ENCODE assay signal across 26 cellular contexts in the genomic region with DNA sequence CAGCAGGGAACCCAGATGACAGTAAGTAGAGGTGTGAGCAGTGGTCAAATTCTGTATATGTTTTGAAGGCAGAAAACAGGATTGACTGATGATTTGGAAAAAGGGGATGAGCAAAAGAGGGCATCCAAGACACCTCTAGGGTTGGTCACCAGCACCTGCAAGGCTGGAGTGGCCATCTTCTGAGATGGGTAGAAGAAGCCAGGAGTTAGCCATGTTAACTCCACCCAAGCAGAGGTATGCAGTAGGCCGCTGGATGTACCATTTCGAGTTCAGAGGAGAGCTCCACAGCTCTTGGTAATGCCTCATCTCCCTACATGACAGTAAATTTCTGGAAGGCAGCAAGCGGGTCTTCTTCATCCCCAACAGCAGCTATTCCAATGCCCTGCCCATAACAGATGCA. TPM values are rescaled to one million over a fixed set of nuclear protein-coding genes. Genes with fewer than 3 reads are reported as not detected.
DNase-seq lines count a peak whose midpoint lies in the region; ATAC-seq and TF ChIP-seq lines count a peak whose summit lies in the region.
"Had no signal": no experiment of that assay in that cellular context is flagged by ENCODE, and none has a peak within 500 bp of the region (broad histone marks: within the 10 kb centered on the region; RNA-seq: fewer than 3 reads in every experiment).

No MANE protein-coding gene starts in this region.

- no peak for ATAC-seq in central memory CD8-positive, alpha-beta T cell (replicated peaks; ENCODE audit: extremely low read depth, poor library complexity, severe bottlenecking)
- ATAC-seq in stimulated activated effector memory CD8-positive, alpha-beta T cell treated with anti-CD3 and anti-CD28 coated beads, Interleukin-12 subunit alpha, Interleukin-12 subunit beta, amount 100 ng/mL, for 72 hours = no peak
- no peak for ATAC-seq in HG03095 (IDR thresholded peaks at IDR 0.05; ENCODE audit: unreplicated experiment)
- ATAC-seq in HG03432 (IDR thresholded peaks at IDR 0.05; ENCODE audit: unreplicated experiment) = no peak
- ATAC-seq: CD8-positive, alpha-beta T cell; HCT116; K562; Panc1 had no signal

- no peak for TF ChIP-seq CTCF in DOHH2 (IDR thresholded peaks at IDR 0.05; ENCODE audit: low read depth, low read length, poor library complexity, severe bottlenecking)
- no peak for TF ChIP-seq CTCF in Loucy (conservative IDR thresholded peaks at IDR 0.05; ENCODE audit: low read length)
- TF ChIP-seq CTCF in adrenal gland (IDR thresholded peaks at IDR 0.05) = no peak

- peaks cover 23% of the 10 kb centered on the region for H3K36me3 Mint-ChIP-seq in central memory CD8-positive, alpha-beta T cell (ENCODE audit: insufficient read depth)
- H3K36me3 Mint-ChIP-seq in stimulated activated effector memory CD8-positive, alpha-beta T cell treated with anti-CD3 and anti-CD28 coated beads, Interleukin-12 subunit alpha, Interleukin-12 subunit beta, amount 100 ng/mL, for 72 hours = peaks cover 91% of the 10 kb centered on the region

- no peaks in the 10 kb centered on the region for H3K9me3 ChIP-seq in DOHH2 (ENCODE audit: control insufficient read depth, insufficient read depth, low read length)
- no peaks in the 10 kb centered on the region for H3K9me3 ChIP-seq in Loucy (ENCODE audit: insufficient read depth, low read depth, low read length)
- H3K9me3 ChIP-seq in adrenal gland (replicated peaks in 1 of 3) = no peaks in the 10 kb centered on the region
- H3K9me3 ChIP-seq: MG63 had no signal

- peaks cover 83% of the 10 kb centered on the region for H3K4me1 Mint-ChIP-seq in central memory CD8-positive, alpha-beta T cell
- peaks cover 89% of the 10 kb centered on the region for H3K4me1 Mint-ChIP-seq in stimulated activated effector memory CD8-positive, alpha-beta T cell treated with anti-CD3 and anti-CD28 coated beads, Interleukin-12 subunit alpha, Interleukin-12 subunit beta, amount 100 ng/mL, for 72 hours

- H3K79me2 ChIP-seq in DOHH2 (ENCODE audit: control insufficient read depth, low read length) (peaks cover 100% of the 10 kb centered on the region), Loucy (ENCODE audit: insufficient read depth, low read length) (peaks cover 100% of the 10 kb centered on the region)

- intact Hi-C loops in adrenal gland (cut with DNase I) = no loop called here

- H3K36me3 ChIP-seq in DOHH2 (ENCODE audit: control insufficient read depth, low read length) (peaks cover 99% of the 10 kb centered on the region), Loucy (ENCODE audit: insufficient read depth, low read length) (peaks cover 10% of the 10 kb centered on the region; the same call in 1 of the 2 replicates), adrenal gland (replicated peaks in 1 of 2) (no peaks in the 10 kb centered on the region)

- H4K20me1 ChIP-seq in DOHH2 (ENCODE audit: control insufficient read depth, insufficient read depth, low read depth, low read length) = peaks cover 55% of the 10 kb centered on the region
- H4K20me1 ChIP-seq in Loucy (ENCODE audit: insufficient read depth, low read length, poor library complexity, severe bottlenecking) = peaks cover 68% of the 10 kb centered on the region

- H3K4me1 ChIP-seq in DOHH2 (ENCODE audit: control insufficient read depth, low read length) (peaks cover 95% of the 10 kb centered on the region), Loucy (ENCODE audit: insufficient read depth, low read length, poor library complexity, severe bottlenecking) (peaks cover 90% of the 10 kb centered on the region), adrenal gland (replicated peaks in 1 of 2) (peaks cover 0 to 13% of the 10 kb centered on the region in 2 donors)

- no peaks in the 10 kb centered on the region for H3K27me3 ChIP-seq in DOHH2 (ENCODE audit: control insufficient read depth, low read length)
- no peaks in the 10 kb centered on the region for H3K27me3 ChIP-seq in Loucy (ENCODE audit: insufficient read depth, low read length, poor library complexity, severe bottlenecking)
- no peaks in the 10 kb centered on the region for H3K27me3 ChIP-seq in adrenal gland
- H3K27me3 ChIP-seq: MG63 had no signal

- TF ChIP-seq POLR2A in adrenal gland (IDR thresholded peaks at IDR 0.05) = no peak

- H3F3A ChIP-seq in DOHH2 (ENCODE audit: control insufficient read depth, insufficient read depth) (peaks cover 26% of the 10 kb centered on the region), Loucy (ENCODE audit: low read depth) (0 out of 2 replicates have a peak, but pooled peaks cover under 1% of the 10 kb centered on the region)

- H3K4me3 ChIP-seq in DOHH2 (ENCODE audit: low read length) = peak overlapping the region; percentile 95
- no peak overlapping the region for H3K4me3 ChIP-seq in Loucy (ENCODE audit: low read length, poor library complexity, severe bottlenecking)
- no peak overlapping the region for H3K4me3 ChIP-seq in adrenal gland
- H3K4me3 ChIP-seq: K562, MG63 had no signal

- H3K9me2 ChIP-seq in DOHH2 (replicated peaks; ENCODE audit: control insufficient read depth, low read length) (no peaks in the 10 kb centered on the region), Loucy (replicated peaks; ENCODE audit: low read depth, low read length) (no peaks in the 10 kb centered on the region)

- H3K9ac ChIP-seq in Loucy (ENCODE audit: low read depth, low read length, poor library complexity, severe bottlenecking) = no peak overlapping the region

- no peaks in the 10 kb centered on the region for H3K27me3 Mint-ChIP-seq in central memory CD8-positive, alpha-beta T cell

- peak overlapping the region; percentile 58 for H3K27ac Mint-ChIP-seq in central memory CD8-positive, alpha-beta T cell (ENCODE audit: low read depth)
- peak overlapping the region; percentile 50 for H3K27ac Mint-ChIP-seq in stimulated activated effector memory CD8-positive, alpha-beta T cell treated with anti-CD3 and anti-CD28 coated beads, Interleukin-12 subunit alpha, Interleukin-12 subunit beta, amount 100 ng/mL, for 72 hours
- H3K27ac Mint-ChIP-seq: CD8-positive, alpha-beta T cell had no signal

- WGBS in adrenal gland, 4 donors = 61 to 98% (median 75%) methylated on average over 3 of the region's 3 CpGs

- no peaks in the 10 kb centered on the region for H3K9me3 Mint-ChIP-seq in central memory CD8-positive, alpha-beta T cell
- H3K9me3 Mint-ChIP-seq in stimulated activated effector memory CD8-positive, alpha-beta T cell treated with anti-CD3 and anti-CD28 coated beads, Interleukin-12 subunit alpha, Interleukin-12 subunit beta, amount 100 ng/mL, for 72 hours = no peaks in the 10 kb centered on the region
- H3K9me3 Mint-ChIP-seq: CD8-positive, alpha-beta T cell had no signal

- H3K4me2 ChIP-seq in DOHH2 (ENCODE audit: low read length) (peak overlapping the region; percentile 82), Loucy (ENCODE audit: low read depth, low read length, poor library complexity, severe bottlenecking) (peak overlapping the region; percentile 98)

- no peak overlapping the region for H3K4me3 Mint-ChIP-seq in central memory CD8-positive, alpha-beta T cell
- no peak overlapping the region for H3K4me3 Mint-ChIP-seq in stimulated activated effector memory CD8-positive, alpha-beta T cell treated with anti-CD3 and anti-CD28 coated beads, Interleukin-12 subunit alpha, Interleukin-12 subunit beta, amount 100 ng/mL, for 72 hours
- H3K4me3 Mint-ChIP-seq: CD8-positive, alpha-beta T cell had no signal

- H3K27ac ChIP-seq in DOHH2 (ENCODE audit: low read depth, low read length) (peak overlapping the region; percentile 95), adrenal gland (no peak overlapping the region)

- no peak overlapping the region for H2AFZ ChIP-seq in Loucy (ENCODE audit: low read length)

- DNase-seq in central memory CD8-positive, alpha-beta T cell (ENCODE audit: low spot score in 2 of 2) = no peak
- no peak for DNase-seq in stimulated activated effector memory CD8-positive, alpha-beta T cell treated with anti-CD3 and anti-CD28 coated beads, Interleukin-12 subunit alpha, Interleukin-12 subunit beta, amount 100 ng/mL, for 72 hours (ENCODE audit: low spot score in 2 of 2)
- DNase-seq in dermis blood vessel endothelial cell = no peak
- DNase-seq in adrenal gland = no peak
- DNase-seq: C1 segment of cervical spinal cord; CD8-positive, alpha-beta T cell; DMS 273 treated with DMSO at 0.1 percent for 48 hours; DMS79; GF-D8; MG63; NCI-H1105 treated with DMSO at 0.1 percent for 48 hours; NCI-H146; NCI-H1930; NCI-H2107; NCI-H446; NCI-H526; NCI-H82; NK-92 treated with Interleukin-12 subunit alpha and Interleukin-12 subunit beta, amount 100 ng/mL, for 24 hours; SHP77 treated with DMSO at 0.1 percent for 48 hours had no signal

RNA-seq across cellular contexts. Expression of a gene that starts 7.0 kb away (rescaled TPM):
- total RNA-seq in dermis blood vessel endothelial cell = 47.3 and 47.8 TPM in 2 replicates
- total RNA-seq in adrenal gland = 10 to 100 TPM in 6 of 8 donors, 1 to 10 TPM in 2; 8.3 to 35.7 (median 23.3) TPM
- polyA plus RNA-seq in adrenal gland = 10 to 100 TPM; 10.3 to 15.6 (median 11.8) TPM
